ENCODE assay signal across 1 cellular context in the genomic region with DNA sequence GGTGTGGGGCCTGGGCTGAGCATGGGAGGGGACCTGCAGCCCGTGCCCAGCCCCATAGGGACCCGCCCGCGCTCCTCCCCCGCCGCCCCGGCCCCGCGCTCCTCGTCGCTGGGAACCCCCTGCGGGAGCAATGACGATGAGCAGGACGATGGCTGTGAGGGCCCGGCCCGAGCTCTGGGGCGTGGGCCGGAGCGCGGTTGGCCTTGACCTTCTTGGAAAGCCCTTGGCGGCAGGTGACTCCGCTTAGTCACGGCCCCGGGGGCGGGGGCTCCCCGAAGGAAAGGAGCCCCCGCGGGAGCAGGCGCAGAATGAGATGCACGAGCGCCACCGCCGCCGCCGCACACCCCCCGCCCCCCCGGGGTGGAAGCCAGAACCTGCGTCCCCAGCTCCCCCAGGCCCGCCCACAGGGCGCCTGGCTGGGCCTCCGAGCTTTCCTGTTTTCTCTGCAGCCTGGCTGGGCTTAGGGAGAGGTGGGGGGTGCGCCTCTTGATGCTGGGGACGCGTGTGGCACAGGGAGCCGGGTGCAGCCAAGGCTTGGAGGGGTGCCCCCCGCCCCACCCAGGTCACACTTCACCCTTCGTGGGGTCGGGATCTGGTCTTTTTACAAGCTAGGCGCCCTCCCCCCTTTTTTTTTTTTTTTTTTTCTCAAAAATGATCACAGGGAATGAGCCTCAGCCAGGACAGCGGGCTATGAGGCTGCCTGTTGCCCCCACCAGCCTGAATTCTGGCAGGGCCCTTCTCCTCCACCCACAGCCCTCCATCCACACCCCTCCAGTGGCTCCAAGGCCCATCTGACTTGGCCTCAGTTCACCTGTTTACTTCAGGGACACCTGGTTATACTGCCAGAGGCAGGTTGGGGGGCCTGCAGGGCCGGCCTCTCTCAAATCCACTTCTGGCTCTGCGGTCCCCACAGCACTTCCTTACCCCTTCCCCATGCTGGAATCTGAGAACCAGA.
TF ChIP-seq lines count a peak whose summit lies in the region.

No MANE protein-coding gene starts in this region.

TF ChIP-seq in HepG2, 621 proteins besides CTCF, POLR2A, EP300 and RAD21 (continued from another document and continues in another):
- TF ChIP-seq, protein P1, sequence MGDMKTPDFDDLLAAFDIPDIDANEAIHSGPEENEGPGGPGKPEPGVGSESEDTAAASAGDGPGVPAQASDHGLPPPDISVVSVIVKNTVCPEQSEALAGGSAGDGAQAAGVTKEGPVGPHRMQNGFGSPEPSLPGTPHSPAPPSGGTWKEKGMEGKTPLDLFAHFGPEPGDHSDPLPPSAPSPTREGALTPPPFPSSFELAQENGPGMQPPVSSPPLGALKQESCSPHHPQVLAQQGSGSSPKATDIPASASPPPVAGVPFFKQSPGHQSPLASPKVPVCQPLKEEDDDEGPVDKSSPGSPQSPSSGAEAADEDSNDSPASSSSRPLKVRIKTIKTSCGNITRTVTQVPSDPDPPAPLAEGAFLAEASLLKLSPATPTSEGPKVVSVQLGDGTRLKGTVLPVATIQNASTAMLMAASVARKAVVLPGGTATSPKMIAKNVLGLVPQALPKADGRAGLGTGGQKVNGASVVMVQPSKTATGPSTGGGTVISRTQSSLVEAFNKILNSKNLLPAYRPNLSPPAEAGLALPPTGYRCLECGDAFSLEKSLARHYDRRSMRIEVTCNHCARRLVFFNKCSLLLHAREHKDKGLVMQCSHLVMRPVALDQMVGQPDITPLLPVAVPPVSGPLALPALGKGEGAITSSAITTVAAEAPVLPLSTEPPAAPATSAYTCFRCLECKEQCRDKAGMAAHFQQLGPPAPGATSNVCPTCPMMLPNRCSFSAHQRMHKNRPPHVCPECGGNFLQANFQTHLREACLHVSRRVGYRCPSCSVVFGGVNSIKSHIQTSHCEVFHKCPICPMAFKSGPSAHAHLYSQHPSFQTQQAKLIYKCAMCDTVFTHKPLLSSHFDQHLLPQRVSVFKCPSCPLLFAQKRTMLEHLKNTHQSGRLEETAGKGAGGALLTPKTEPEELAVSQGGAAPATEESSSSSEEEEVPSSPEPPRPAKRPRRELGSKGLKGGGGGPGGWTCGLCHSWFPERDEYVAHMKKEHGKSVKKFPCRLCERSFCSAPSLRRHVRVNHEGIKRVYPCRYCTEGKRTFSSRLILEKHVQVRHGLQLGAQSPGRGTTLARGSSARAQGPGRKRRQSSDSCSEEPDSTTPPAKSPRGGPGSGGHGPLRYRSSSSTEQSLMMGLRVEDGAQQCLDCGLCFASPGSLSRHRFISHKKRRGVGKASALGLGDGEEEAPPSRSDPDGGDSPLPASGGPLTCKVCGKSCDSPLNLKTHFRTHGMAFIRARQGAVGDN (CRISPR knock-in tag; IDR thresholded peaks at IDR 0.05): peak; percentile 76
- peak; percentile 82; the same call in 1 of the 2 replicates for TF ChIP-seq FOSL1 (CRISPR knock-in tag; IDR thresholded peaks at IDR 0.05; ENCODE audit: borderline replicate concordance)
- TF ChIP-seq, protein P2, sequence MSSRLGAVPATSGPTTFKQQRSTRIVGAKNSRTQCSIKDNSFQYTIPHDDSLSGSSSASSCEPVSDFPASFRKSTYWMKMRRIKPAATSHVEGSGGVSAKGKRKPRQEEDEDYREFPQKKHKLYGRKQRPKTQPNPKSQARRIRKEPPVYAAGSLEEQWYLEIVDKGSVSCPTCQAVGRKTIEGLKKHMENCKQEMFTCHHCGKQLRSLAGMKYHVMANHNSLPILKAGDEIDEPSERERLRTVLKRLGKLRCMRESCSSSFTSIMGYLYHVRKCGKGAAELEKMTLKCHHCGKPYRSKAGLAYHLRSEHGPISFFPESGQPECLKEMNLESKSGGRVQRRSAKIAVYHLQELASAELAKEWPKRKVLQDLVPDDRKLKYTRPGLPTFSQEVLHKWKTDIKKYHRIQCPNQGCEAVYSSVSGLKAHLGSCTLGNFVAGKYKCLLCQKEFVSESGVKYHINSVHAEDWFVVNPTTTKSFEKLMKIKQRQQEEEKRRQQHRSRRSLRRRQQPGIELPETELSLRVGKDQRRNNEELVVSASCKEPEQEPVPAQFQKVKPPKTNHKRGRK (CRISPR knock-in tag; IDR thresholded peaks at IDR 0.05): no peak
- TF ChIP-seq ZNF878 (CRISPR knock-in tag; IDR thresholded peaks at IDR 0.05): no peak; the same call in 1 of the 2 replicates
- TF ChIP-seq, protein P3, sequence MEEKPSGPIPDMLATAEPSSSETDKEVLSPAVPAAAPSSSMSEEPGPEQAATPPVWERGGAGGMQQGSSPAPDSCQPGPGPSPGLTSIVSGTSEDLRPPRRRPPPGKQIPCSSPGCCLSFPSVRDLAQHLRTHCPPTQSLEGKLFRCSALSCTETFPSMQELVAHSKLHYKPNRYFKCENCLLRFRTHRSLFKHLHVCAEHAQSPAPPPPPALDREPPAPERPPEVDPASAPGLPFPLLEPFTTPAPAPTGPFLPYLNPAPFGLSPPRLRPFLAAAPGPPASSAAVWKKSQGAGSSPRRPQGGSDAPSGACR (CRISPR knock-in tag; IDR thresholded peaks at IDR 0.05): no peak
- TF ChIP-seq, protein P4, sequence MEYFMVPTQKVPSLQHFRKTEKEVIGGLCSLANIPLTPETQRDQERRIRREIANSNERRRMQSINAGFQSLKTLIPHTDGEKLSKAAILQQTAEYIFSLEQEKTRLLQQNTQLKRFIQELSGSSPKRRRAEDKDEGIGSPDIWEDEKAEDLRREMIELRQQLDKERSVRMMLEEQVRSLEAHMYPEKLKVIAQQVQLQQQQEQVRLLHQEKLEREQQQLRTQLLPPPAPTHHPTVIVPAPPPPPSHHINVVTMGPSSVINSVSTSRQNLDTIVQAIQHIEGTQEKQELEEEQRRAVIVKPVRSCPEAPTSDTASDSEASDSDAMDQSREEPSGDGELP (IDR thresholded peaks at IDR 0.05; ENCODE audit: borderline replicate concordance, low read depth): peak; percentile 74; the same call in 1 of the 2 replicates
- TF ChIP-seq ZNF678 (CRISPR knock-in tag; IDR thresholded peaks at IDR 0.05): no peak
- peak; percentile 69 for TF ChIP-seq ZNF605 (CRISPR knock-in tag; IDR thresholded peaks at IDR 0.05)
- no peak for TF ChIP-seq ZFP90 (CRISPR knock-in tag; IDR thresholded peaks at IDR 0.05; ENCODE audit: borderline replicate concordance)
- TF ChIP-seq, protein P5, sequence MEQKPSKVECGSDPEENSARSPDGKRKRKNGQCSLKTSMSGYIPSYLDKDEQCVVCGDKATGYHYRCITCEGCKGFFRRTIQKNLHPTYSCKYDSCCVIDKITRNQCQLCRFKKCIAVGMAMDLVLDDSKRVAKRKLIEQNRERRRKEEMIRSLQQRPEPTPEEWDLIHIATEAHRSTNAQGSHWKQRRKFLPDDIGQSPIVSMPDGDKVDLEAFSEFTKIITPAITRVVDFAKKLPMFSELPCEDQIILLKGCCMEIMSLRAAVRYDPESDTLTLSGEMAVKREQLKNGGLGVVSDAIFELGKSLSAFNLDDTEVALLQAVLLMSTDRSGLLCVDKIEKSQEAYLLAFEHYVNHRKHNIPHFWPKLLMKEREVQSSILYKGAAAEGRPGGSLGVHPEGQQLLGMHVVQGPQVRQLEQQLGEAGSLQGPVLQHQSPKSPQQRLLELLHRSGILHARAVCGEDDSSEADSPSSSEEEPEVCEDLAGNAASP (CRISPR knock-in tag; IDR thresholded peaks at IDR 0.05; ENCODE audit: borderline replicate concordance): peak; percentile 89
- TF ChIP-seq ZMYM2 (CRISPR knock-in tag; IDR thresholded peaks at IDR 0.05): no peak
- TF ChIP-seq, protein P6, sequence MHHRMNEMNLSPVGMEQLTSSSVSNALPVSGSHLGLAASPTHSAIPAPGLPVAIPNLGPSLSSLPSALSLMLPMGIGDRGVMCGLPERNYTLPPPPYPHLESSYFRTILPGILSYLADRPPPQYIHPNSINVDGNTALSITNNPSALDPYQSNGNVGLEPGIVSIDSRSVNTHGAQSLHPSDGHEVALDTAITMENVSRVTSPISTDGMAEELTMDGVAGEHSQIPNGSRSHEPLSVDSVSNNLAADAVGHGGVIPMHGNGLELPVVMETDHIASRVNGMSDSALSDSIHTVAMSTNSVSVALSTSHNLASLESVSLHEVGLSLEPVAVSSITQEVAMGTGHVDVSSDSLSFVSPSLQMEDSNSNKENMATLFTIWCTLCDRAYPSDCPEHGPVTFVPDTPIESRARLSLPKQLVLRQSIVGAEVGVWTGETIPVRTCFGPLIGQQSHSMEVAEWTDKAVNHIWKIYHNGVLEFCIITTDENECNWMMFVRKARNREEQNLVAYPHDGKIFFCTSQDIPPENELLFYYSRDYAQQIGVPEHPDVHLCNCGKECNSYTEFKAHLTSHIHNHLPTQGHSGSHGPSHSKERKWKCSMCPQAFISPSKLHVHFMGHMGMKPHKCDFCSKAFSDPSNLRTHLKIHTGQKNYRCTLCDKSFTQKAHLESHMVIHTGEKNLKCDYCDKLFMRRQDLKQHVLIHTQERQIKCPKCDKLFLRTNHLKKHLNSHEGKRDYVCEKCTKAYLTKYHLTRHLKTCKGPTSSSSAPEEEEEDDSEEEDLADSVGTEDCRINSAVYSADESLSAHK (CRISPR knock-in tag; IDR thresholded peaks at IDR 0.05; ENCODE audit: borderline replicate concordance): no peak
- no peak for TF ChIP-seq MEIS1 (CRISPR knock-in tag; IDR thresholded peaks at IDR 0.05; ENCODE audit: borderline replicate concordance)
- no peak for TF ChIP-seq ZEB1 (IDR thresholded peaks at IDR 0.05; ENCODE audit: insufficient replicate concordance, low read depth)
- no peak for TF ChIP-seq KLF13 (CRISPR knock-in tag; IDR thresholded peaks at IDR 0.05)
- no peak for TF ChIP-seq TMF1 (CRISPR knock-in tag; IDR thresholded peaks at IDR 0.05; ENCODE audit: low read depth)
- no peak for TF ChIP-seq ZBTB21 (CRISPR knock-in tag; IDR thresholded peaks at IDR 0.05)
- no peak for TF ChIP-seq ZNF749 (CRISPR knock-in tag; IDR thresholded peaks at IDR 0.05; ENCODE audit: borderline replicate concordance)
- TF ChIP-seq, protein P7, sequence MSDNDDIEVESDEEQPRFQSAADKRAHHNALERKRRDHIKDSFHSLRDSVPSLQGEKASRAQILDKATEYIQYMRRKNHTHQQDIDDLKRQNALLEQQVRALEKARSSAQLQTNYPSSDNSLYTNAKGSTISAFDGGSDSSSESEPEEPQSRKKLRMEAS (IDR thresholded peaks at IDR 0.05): no peak; the same call in 1 of the 2 replicates
- peak; percentile 62 for TF ChIP-seq HDAC1 (CRISPR knock-in tag; IDR thresholded peaks at IDR 0.05)
- TF ChIP-seq, protein P8, sequence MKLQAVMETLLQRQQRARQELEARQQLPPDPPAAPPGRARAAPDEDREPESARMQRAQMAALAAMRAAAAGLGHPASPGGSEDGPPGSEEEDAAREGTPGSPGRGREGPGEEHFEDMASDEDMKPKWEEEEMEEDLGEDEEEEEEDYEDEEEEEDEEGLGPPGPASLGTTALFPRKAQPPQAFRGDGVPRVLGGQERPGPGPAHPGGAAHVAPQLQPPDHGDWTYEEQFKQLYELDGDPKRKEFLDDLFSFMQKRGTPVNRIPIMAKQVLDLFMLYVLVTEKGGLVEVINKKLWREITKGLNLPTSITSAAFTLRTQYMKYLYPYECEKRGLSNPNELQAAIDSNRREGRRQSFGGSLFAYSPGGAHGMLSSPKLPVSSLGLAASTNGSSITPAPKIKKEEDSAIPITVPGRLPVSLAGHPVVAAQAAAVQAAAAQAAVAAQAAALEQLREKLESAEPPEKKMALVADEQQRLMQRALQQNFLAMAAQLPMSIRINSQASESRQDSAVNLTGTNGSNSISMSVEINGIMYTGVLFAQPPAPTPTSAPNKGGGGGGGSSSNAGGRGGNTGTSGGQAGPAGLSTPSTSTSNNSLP (IDR thresholded peaks at IDR 0.05; ENCODE audit: low read depth, low read length): no peak
- TF ChIP-seq, protein P9, sequence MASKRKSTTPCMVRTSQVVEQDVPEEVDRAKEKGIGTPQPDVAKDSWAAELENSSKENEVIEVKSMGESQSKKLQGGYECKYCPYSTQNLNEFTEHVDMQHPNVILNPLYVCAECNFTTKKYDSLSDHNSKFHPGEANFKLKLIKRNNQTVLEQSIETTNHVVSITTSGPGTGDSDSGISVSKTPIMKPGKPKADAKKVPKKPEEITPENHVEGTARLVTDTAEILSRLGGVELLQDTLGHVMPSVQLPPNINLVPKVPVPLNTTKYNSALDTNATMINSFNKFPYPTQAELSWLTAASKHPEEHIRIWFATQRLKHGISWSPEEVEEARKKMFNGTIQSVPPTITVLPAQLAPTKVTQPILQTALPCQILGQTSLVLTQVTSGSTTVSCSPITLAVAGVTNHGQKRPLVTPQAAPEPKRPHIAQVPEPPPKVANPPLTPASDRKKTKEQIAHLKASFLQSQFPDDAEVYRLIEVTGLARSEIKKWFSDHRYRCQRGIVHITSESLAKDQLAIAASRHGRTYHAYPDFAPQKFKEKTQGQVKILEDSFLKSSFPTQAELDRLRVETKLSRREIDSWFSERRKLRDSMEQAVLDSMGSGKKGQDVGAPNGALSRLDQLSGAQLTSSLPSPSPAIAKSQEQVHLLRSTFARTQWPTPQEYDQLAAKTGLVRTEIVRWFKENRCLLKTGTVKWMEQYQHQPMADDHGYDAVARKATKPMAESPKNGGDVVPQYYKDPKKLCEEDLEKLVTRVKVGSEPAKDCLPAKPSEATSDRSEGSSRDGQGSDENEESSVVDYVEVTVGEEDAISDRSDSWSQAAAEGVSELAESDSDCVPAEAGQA (IDR thresholded peaks at IDR 0.05; ENCODE audit: low read depth): no peak
- TF ChIP-seq, protein P9 (CRISPR knock-in tag; IDR thresholded peaks at IDR 0.05; ENCODE audit: borderline replicate concordance): no peak
- TF ChIP-seq, protein P10, sequence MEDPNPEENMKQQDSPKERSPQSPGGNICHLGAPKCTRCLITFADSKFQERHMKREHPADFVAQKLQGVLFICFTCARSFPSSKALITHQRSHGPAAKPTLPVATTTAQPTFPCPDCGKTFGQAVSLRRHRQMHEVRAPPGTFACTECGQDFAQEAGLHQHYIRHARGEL (CRISPR knock-in tag; IDR thresholded peaks at IDR 0.05): no peak
- TF ChIP-seq XBP1 (CRISPR knock-in tag; IDR thresholded peaks at IDR 0.05): no peak
- TF ChIP-seq MXI1 (IDR thresholded peaks at IDR 0.05; ENCODE audit: borderline replicate concordance, low read depth, low read length): peak; percentile 64; the same call in 1 of the 3 replicates
- no peak for TF ChIP-seq SP140L (CRISPR knock-in tag; IDR thresholded peaks at IDR 0.05; ENCODE audit: borderline replicate concordance)
